Comparison of ENCODE assay signal across 8 cellular contexts in the genomic region with DNA sequence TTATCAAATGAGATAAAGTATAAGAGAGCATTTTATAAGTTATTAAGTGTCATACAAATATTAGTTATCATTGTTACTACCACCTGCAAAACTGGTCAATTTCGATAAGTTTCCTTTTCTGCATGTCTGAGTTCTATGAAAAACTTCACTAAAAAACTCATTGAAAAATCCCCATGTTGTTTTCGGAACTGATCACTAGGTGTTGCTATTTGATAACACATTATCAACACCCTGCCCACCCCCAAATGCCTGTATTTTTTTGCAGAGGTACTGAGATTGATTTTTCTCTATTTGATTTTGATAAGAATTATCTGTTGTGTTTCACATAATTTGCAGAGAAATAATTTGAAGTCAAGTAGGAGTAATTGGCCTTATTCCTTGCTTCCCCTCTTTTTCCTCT. TPM values are rescaled to one million over a fixed set of nuclear protein-coding genes. Genes with fewer than 3 reads are reported as not detected.
DNase-seq lines count a peak whose midpoint lies in the region; ATAC-seq and TF ChIP-seq lines count a peak whose summit lies in the region.

No MANE protein-coding gene starts in this region.

- H3K36me3 ChIP-seq in Karpas-422 (ENCODE audit: insufficient read depth, low read length) (no peaks in the 10 kb centered on the region), neural cell (ENCODE audit: insufficient read depth, low read length) (no peaks in the 10 kb centered on the region)

- no peak overlapping the region for H3K27ac Mint-ChIP-seq in Calu3 (ENCODE audit: unreplicated experiment)
- no peak overlapping the region for H3K27ac Mint-ChIP-seq in activated T-helper 2 cell treated with anti-CD3 and anti-CD28 coated beads, Interferon-gamma antibody, Interleukin-2, Interleukin-4, amounts not matched to agents 10 μg/mL and 5 μg/mL and 100 μg/mL, durations not matched to agents 14 hours and 24 hours and 36 hours

- ATAC-seq in GM21515 (IDR thresholded peaks at IDR 0.05; ENCODE audit: unreplicated experiment) = no peak

- no TSS peak for BruUV-seq in Calu3 (replicated peaks; lab: Mats Ljungman, UMichigan)

- H3K27me3 Mint-ChIP-seq in Calu3 (ENCODE audit: unreplicated experiment) = peaks cover 20% of the 10 kb centered on the region
- no peaks in the 10 kb centered on the region for H3K27me3 Mint-ChIP-seq in activated T-helper 2 cell treated with anti-CD3 and anti-CD28 coated beads, Interferon-gamma antibody, Interleukin-2, Interleukin-4, amounts not matched to agents 10 μg/mL and 5 μg/mL and 100 μg/mL, durations not matched to agents 14 hours and 24 hours and 36 hours (ENCODE audit: low read depth)

- no peaks in the 10 kb centered on the region for H3K4me1 Mint-ChIP-seq in Calu3 (ENCODE audit: low read depth, unreplicated experiment)
- peaks cover 15% of the 10 kb centered on the region for H3K4me1 Mint-ChIP-seq in activated T-helper 2 cell treated with anti-CD3 and anti-CD28 coated beads, Interferon-gamma antibody, Interleukin-2, Interleukin-4, amounts not matched to agents 10 μg/mL and 5 μg/mL and 100 μg/mL, durations not matched to agents 14 hours and 24 hours and 36 hours (ENCODE audit: low read depth)

- H3K9ac ChIP-seq in Karpas-422 (ENCODE audit: low read length) (no peak overlapping the region), neural cell (ENCODE audit: low read length) (no peak overlapping the region)

- no peaks in the 10 kb centered on the region for H3K27me3 ChIP-seq in Karpas-422 (ENCODE audit: low read length)
- H3K27me3 ChIP-seq in neural cell (ENCODE audit: insufficient read depth, low read depth, low read length) = no peaks in the 10 kb centered on the region

- H3K4me3 ChIP-seq in Karpas-422 (ENCODE audit: low read length) (no peak overlapping the region), cardiac fibroblast (replicated peaks in 1 of 2; ENCODE audit: low read depth in 2 of 2, low read length in 2 of 2) (no peak overlapping the region), neural cell (ENCODE audit: low read length) (no peak overlapping the region)

- no peaks in the 10 kb centered on the region for H3K4me1 ChIP-seq in Karpas-422 (ENCODE audit: low read length)

- TF ChIP-seq EP300 in neural cell (conservative IDR thresholded peaks at IDR 0.05; ENCODE audit: poor library complexity, severe bottlenecking) = no peak

- H3K4me3 Mint-ChIP-seq in Calu3 (ENCODE audit: low read depth, unreplicated experiment) = no peak overlapping the region
- no peak overlapping the region for H3K4me3 Mint-ChIP-seq in activated T-helper 2 cell treated with anti-CD3 and anti-CD28 coated beads, Interferon-gamma antibody, Interleukin-2, Interleukin-4, amounts not matched to agents 10 μg/mL and 5 μg/mL and 100 μg/mL, durations not matched to agents 14 hours and 24 hours and 36 hours (ENCODE audit: low read depth)

- H2AFZ ChIP-seq in Karpas-422 (ENCODE audit: low read length) = no peak overlapping the region
- no peak overlapping the region for H2AFZ ChIP-seq in neural cell (ENCODE audit: low read depth, low read length)

- H3K36me3 Mint-ChIP-seq in Calu3 (ENCODE audit: insufficient read depth, unreplicated experiment) = no peaks in the 10 kb centered on the region
- no peaks in the 10 kb centered on the region for H3K36me3 Mint-ChIP-seq in activated T-helper 2 cell treated with anti-CD3 and anti-CD28 coated beads, Interferon-gamma antibody, Interleukin-2, Interleukin-4, amounts not matched to agents 10 μg/mL and 5 μg/mL and 100 μg/mL, durations not matched to agents 14 hours and 24 hours and 36 hours (ENCODE audit: low read depth)

- H3K9me3 Mint-ChIP-seq in Calu3 (ENCODE audit: low read depth, unreplicated experiment) = no peaks in the 10 kb centered on the region
- peaks cover 22% of the 10 kb centered on the region for H3K9me3 Mint-ChIP-seq in activated T-helper 2 cell treated with anti-CD3 and anti-CD28 coated beads, Interferon-gamma antibody, Interleukin-2, Interleukin-4, amounts not matched to agents 10 μg/mL and 5 μg/mL and 100 μg/mL, durations not matched to agents 14 hours and 24 hours and 36 hours

- intact Hi-C loops in Calu3 (cut with micrococcal nuclease; ENCODE audit: unreplicated experiment) = loop anchor here (1.0 to 10.0 kb wide), 4 partner anchors 289 to 890 kb away; no protein-coding TSS in a partner anchor
- intact Hi-C loops in activated T-helper 2 cell treated with anti-CD3 and anti-CD28 coated beads, Interferon-gamma antibody, Interleukin-2, Interleukin-4, amounts not matched to agents 10 μg/mL and 5 μg/mL and 100 μg/mL, durations not matched to agents 14 hours and 24 hours and 36 hours (cut with micrococcal nuclease) = loop anchor here (1.0 to 5.0 kb wide), 2 partner anchors 289 to 330 kb away; no protein-coding TSS in a partner anchor

- no peaks in the 10 kb centered on the region for H3K79me2 ChIP-seq in Karpas-422 (ENCODE audit: low read length)
- H3K79me2 ChIP-seq in neural cell (replicated peaks; ENCODE audit: insufficient read depth, low read length) = no peaks in the 10 kb centered on the region

- CTCF ChIA-PET in Calu3 (lab: Charles Lee) = interaction anchor here (0.9 to 1.3 kb wide), 2 partner anchors 288 to 297 kb away, joined by 5 read pairs; no protein-coding TSS in a partner anchor

- TF ChIP-seq RAD21 in neural cell (conservative IDR thresholded peaks at IDR 0.05) = peak; percentile 94

- H3K9me3 ChIP-seq in Karpas-422 (ENCODE audit: low read length) (no peaks in the 10 kb centered on the region), neural cell (ENCODE audit: low read length) (no peaks in the 10 kb centered on the region)

- H4K20me1 ChIP-seq in Karpas-422 (ENCODE audit: insufficient read depth, low read depth, low read length) = no peaks in the 10 kb centered on the region
- H4K20me1 ChIP-seq in neural cell (ENCODE audit: insufficient read depth) = no peaks in the 10 kb centered on the region

- H3K4me2 ChIP-seq in Karpas-422 (ENCODE audit: low read depth, low read length, poor library complexity, severe bottlenecking) (no peak overlapping the region), neural cell (ENCODE audit: low read length) (no peak overlapping the region)

- TF ChIP-seq CTCF in Calu3 (IDR thresholded peaks at IDR 0.05; ENCODE audit: unreplicated experiment) (peak; percentile 55), cardiac fibroblast (IDR thresholded peaks at IDR 0.05; ENCODE audit: low read depth, low read length) (peak; percentile 35), neural cell (IDR thresholded peaks at IDR 0.05; ENCODE audit: poor library complexity, severe bottlenecking) (peak; percentile 93)

- no peak overlapping the region for H3K27ac ChIP-seq in Karpas-422 (ENCODE audit: low read length)
- H3K27ac ChIP-seq in neural cell (ENCODE audit: low read length) = no peak overlapping the region

- H3K9me2 ChIP-seq in Karpas-422 (replicated peaks; ENCODE audit: insufficient read depth, low read length) = no peaks in the 10 kb centered on the region
- no peaks in the 10 kb centered on the region for H3K9me2 ChIP-seq in neural cell (ENCODE audit: insufficient read depth, low read length)

- no peaks in the 10 kb centered on the region for H3F3A ChIP-seq in neural cell (ENCODE audit: insufficient read depth, low read length, poor library complexity, severe bottlenecking)

- no peak for DNase-seq in Calu3
- DNase-seq in Karpas-422 = peak; percentile 60
- DNase-seq in cardiac fibroblast (ENCODE audit: low read depth in 2 of 2) = peak; percentile 49 to 51
- no peak for DNase-seq in activated T-helper 2 cell treated with anti-CD3 and anti-CD28 coated beads, Interferon-gamma antibody, Interleukin-2, Interleukin-4, amounts not matched to agents 10 μg/mL and 5 μg/mL and 100 μg/mL, durations not matched to agents 14 hours and 24 hours and 36 hours (ENCODE audit: low spot score)
- no peak for DNase-seq in stimulated activated CD4-positive, alpha-beta T cell treated with anti-CD3 and anti-CD28 coated beads, Interleukin-12 subunit alpha, Interleukin-12 subunit beta, amount 100 ng/mL, for 4 hours
- DNase-seq in T-helper 2 cell = no peak

TF ChIP-seq in neural cell, 6 proteins besides CTCF, POLR2A, EP300 and RAD21:
- TF ChIP-seq SMC3 (conservative IDR thresholded peaks at IDR 0.05; ENCODE audit: poor library complexity) = peak; percentile 97
- TF ChIP-seq, protein P1, sequence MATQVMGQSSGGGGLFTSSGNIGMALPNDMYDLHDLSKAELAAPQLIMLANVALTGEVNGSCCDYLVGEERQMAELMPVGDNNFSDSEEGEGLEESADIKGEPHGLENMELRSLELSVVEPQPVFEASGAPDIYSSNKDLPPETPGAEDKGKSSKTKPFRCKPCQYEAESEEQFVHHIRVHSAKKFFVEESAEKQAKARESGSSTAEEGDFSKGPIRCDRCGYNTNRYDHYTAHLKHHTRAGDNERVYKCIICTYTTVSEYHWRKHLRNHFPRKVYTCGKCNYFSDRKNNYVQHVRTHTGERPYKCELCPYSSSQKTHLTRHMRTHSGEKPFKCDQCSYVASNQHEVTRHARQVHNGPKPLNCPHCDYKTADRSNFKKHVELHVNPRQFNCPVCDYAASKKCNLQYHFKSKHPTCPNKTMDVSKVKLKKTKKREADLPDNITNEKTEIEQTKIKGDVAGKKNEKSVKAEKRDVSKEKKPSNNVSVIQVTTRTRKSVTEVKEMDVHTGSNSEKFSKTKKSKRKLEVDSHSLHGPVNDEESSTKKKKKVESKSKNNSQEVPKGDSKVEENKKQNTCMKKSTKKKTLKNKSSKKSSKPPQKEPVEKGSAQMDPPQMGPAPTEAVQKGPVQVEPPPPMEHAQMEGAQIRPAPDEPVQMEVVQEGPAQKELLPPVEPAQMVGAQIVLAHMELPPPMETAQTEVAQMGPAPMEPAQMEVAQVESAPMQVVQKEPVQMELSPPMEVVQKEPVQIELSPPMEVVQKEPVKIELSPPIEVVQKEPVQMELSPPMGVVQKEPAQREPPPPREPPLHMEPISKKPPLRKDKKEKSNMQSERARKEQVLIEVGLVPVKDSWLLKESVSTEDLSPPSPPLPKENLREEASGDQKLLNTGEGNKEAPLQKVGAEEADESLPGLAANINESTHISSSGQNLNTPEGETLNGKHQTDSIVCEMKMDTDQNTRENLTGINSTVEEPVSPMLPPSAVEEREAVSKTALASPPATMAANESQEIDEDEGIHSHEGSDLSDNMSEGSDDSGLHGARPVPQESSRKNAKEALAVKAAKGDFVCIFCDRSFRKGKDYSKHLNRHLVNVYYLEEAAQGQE (IDR thresholded peaks at IDR 0.05; ENCODE audit: borderline replicate concordance) = no peak

RNA-seq across cellular contexts. Expression of gene DISP1, which starts 22.1 kb away (rescaled TPM):
- 2.9 and 4.2 TPM in 2 replicates for total RNA-seq in Calu3 (2022)
- 0.18 and 1.2 TPM in 2 replicates for total RNA-seq in Karpas-422 (2014; rRNA removed; shearing (Covaris generic); ENCODE audit: low replicate concordance)
- polyA plus RNA-seq in neural cell = 3.9 and 4.8 TPM in 2 replicates
- 13.1 and 16.1 TPM in 2 replicates for polyA minus RNA-seq in neural cell
- total RNA-seq in activated T-helper 2 cell treated with anti-CD3 and anti-CD28 coated beads, Interferon-gamma antibody, Interleukin-2, Interleukin-4, amounts not matched to agents 10 μg/mL and 5 μg/mL and 100 μg/mL, durations not matched to agents 14 hours and 24 hours and 36 hours = 1.7 and 2.0 TPM in 2 replicates

RNA-seq across cellular contexts. Expression of gene FAM177B, which starts 55.7 kb away (rescaled TPM):
- 0.59 TPM in 1 of 2 replicates, not detected in the other for total RNA-seq in Calu3 (2022)
- not detected in 2 replicates for total RNA-seq in Karpas-422 (2014; rRNA removed; shearing (Covaris generic); ENCODE audit: low replicate concordance)
- polyA plus RNA-seq in neural cell = not detected in 2 replicates
- polyA minus RNA-seq in neural cell = not detected in 2 replicates
- not detected in 2 replicates for total RNA-seq in activated T-helper 2 cell treated with anti-CD3 and anti-CD28 coated beads, Interferon-gamma antibody, Interleukin-2, Interleukin-4, amounts not matched to agents 10 μg/mL and 5 μg/mL and 100 μg/mL, durations not matched to agents 14 hours and 24 hours and 36 hours

Comparison
In these comparisons a context has a peak if more than half of its experiments do, and no peak if none do; other contexts are left out.
1. DNase-seq: peak in Karpas-422 (single experiment) and cardiac fibroblast (2 of 2); none in Calu3 (single experiment), activated T-helper 2 cell treated with anti-CD3 and anti-CD28 coated beads, Interferon-gamma antibody, Interleukin-2, Interleukin-4, amounts not matched to agents 10 μg/mL and 5 μg/mL and 100 μg/mL, durations not matched to agents 14 hours and 24 hours and 36 hours (single experiment), stimulated activated CD4-positive, alpha-beta T cell treated with anti-CD3 and anti-CD28 coated beads, Interleukin-12 subunit alpha, Interleukin-12 subunit beta, amount 100 ng/mL, for 4 hours (single experiment) and T-helper 2 cell (0 of 5).
2. CTCF ChIP-seq: peak in every context shown above with its lines; median percentile 93 in neural cell; 55 in Calu3; 35 in cardiac fibroblast.